Comparison of ENCODE assay signal across 25 cellular contexts in the genomic region with DNA sequence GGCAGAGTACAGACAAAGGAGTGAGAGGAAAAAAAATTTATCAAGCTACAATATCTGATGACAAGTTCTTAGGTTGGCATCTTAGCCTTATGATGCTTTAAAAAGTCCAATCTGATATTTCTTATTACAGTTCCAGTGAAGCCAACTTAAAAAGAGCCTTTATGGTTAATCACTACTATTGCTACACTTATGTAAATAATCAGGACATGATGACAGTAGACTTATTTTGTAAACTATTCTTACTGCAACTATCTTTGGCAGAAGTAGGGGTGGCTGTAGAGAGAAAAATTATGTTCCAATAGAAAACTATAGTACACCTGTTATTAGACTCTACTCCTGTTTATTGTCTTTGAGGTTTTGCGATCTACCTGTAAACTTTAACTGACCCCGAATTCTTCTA.
"Had no signal": no experiment of that assay in that cellular context is flagged by ENCODE, and none has a peak within 500 bp of the region (broad histone marks: within the 10 kb centered on the region; RNA-seq: fewer than 3 reads in every experiment).

No MANE protein-coding gene starts in this region.

- ATAC-seq: gastroesophageal sphincter; left cardiac atrium; left ventricle myocardium superior; psoas muscle; sciatic nerve; stimulated activated memory B cell treated with anti-CD40 and anti-IgM and Interleukin-4, amounts not matched to agents 10 μg/mL and 1 μg/mL and 100 μg/mL, for 72 hours; upper lobe of right lung had no signal

- H3K27me3 Mint-ChIP-seq: dendritic cell treated with granulocyte-macrophage colony-stimulating factor and Interleukin-4, amounts not matched to agents 40 ng/mL and 50 ng/mL, for 4 days; naive B cell; stimulated activated memory B cell treated with anti-CD40 and anti-IgM and Interleukin-4, amounts not matched to agents 10 μg/mL and 1 μg/mL and 100 μg/mL, for 72 hours; stimulated activated naive CD8-positive, alpha-beta T cell treated with anti-CD3 and anti-CD28 coated beads, Interleukin-15, Interleukin-2, amounts not matched to agents 100 ng/mL and 50 ng/mL, for 24 hours had no signal

- H3K36me3 ChIP-seq: tibial artery, vagina had no signal

- H3K79me2 ChIP-seq: parathyroid adenoma had no signal

- H2AFZ ChIP-seq: parathyroid adenoma had no signal

- H3K9me3 ChIP-seq: gastroesophageal sphincter, psoas muscle, tibial artery, upper lobe of right lung, vagina had no signal

- H3K27ac ChIP-seq: gastroesophageal sphincter, parathyroid adenoma, psoas muscle, spleen, tibial artery, upper lobe of right lung, vagina had no signal

- H3K27me3 ChIP-seq: gastroesophageal sphincter, spleen, tibial artery, upper lobe of right lung, vagina had no signal

- FAIRE-seq: colon, keratinocyte had no signal

- H3K9ac ChIP-seq: parathyroid adenoma had no signal

- H3K27ac Mint-ChIP-seq: dendritic cell treated with granulocyte-macrophage colony-stimulating factor and Interleukin-4, amounts not matched to agents 40 ng/mL and 50 ng/mL, for 4 days; naive B cell; nephron; stimulated activated memory B cell treated with anti-CD40 and anti-IgM and Interleukin-4, amounts not matched to agents 10 μg/mL and 1 μg/mL and 100 μg/mL, for 72 hours; stimulated activated naive CD8-positive, alpha-beta T cell treated with anti-CD3 and anti-CD28 coated beads, Interleukin-15, Interleukin-2, amounts not matched to agents 100 ng/mL and 50 ng/mL, for 24 hours had no signal

- H3K4me3 Mint-ChIP-seq: dendritic cell treated with granulocyte-macrophage colony-stimulating factor and Interleukin-4, amounts not matched to agents 40 ng/mL and 50 ng/mL, for 4 days; naive B cell; nephron; stimulated activated memory B cell treated with anti-CD40 and anti-IgM and Interleukin-4, amounts not matched to agents 10 μg/mL and 1 μg/mL and 100 μg/mL, for 72 hours; stimulated activated naive CD8-positive, alpha-beta T cell treated with anti-CD3 and anti-CD28 coated beads, Interleukin-15, Interleukin-2, amounts not matched to agents 100 ng/mL and 50 ng/mL, for 24 hours had no signal

- H3K4me3 ChIP-seq: gastroesophageal sphincter, lung, psoas muscle, spleen, tibial artery, upper lobe of right lung, vagina had no signal

- DNase-seq: glutamatergic neuron; left cardiac atrium; left ventricle myocardium superior; mesendoderm; naive B cell; occipital lobe; psoas muscle; retina; spleen; stimulated activated CD4-positive, alpha-beta T cell treated with anti-CD3 and anti-CD28 coated beads, Interleukin-15, amount 100 ng/mL, for 24 hours; stimulated activated CD4-positive, alpha-beta T cell treated with anti-CD3 and anti-CD28 coated beads, Interleukin-1b, Interleukin-23, amount 100 ng/mL, for 48 hours; stimulated activated CD4-positive, alpha-beta T cell treated with anti-CD3 and anti-CD28 coated beads, Interleukin-4, amount 100 ng/mL, for 24 hours; tibial artery; upper lobe of right lung had no signal

- H3K4me1 ChIP-seq: gastroesophageal sphincter, parathyroid adenoma, psoas muscle, spleen, upper lobe of right lung, vagina had no signal

- H3K4me1 Mint-ChIP-seq: naive B cell; nephron; stimulated activated memory B cell treated with anti-CD40 and anti-IgM and Interleukin-4, amounts not matched to agents 10 μg/mL and 1 μg/mL and 100 μg/mL, for 72 hours had no signal
